13 cellular contexts compared by ENCODE assay signal in genomic region chr20:36569847-36570429, GRCh38. TPM values are rescaled to one million over a fixed set of nuclear protein-coding genes. Genes with fewer than 3 reads are reported as not detected.
A peak's percentile ranks its signal among the peaks of the same experiment; 100 is the strongest.
DNase-seq lines count a peak whose midpoint lies in the region; ATAC-seq and TF ChIP-seq lines count a peak whose summit lies in the region.
"Had no signal": no experiment of that assay in that cellular context is flagged by ENCODE, and none has a peak within 500 bp of the region (broad histone marks: within the 10 kb centered on the region; RNA-seq: fewer than 3 reads in every experiment).

No MANE protein-coding gene starts in this region.

- no peaks in the 10 kb centered on the region for H4K20me1 ChIP-seq in SK-N-SH (ENCODE audit: insufficient read depth)

- peaks cover 2% of the 10 kb centered on the region for H3K36me3 Mint-ChIP-seq in activated naive CD8-positive, alpha-beta T cell
- H3K36me3 Mint-ChIP-seq in activated naive CD8-positive, alpha-beta T cell treated with anti-CD3 and anti-CD28 coated beads, Interleukin-2, amount 50 U/mL, for 24 hours (ENCODE audit: low read depth) = peaks cover 9% of the 10 kb centered on the region
- H3K36me3 Mint-ChIP-seq in stimulated activated effector memory CD8-positive, alpha-beta T cell treated with anti-CD3 and anti-CD28 coated beads, Interleukin-12 subunit alpha, Interleukin-12 subunit beta, amount 100 ng/mL, for 72 hours = peaks cover 13% of the 10 kb centered on the region

- no peaks in the 10 kb centered on the region for H3K9me2 ChIP-seq in SK-N-SH

- no peak for TF ChIP-seq RAD21 in SK-N-SH (IDR thresholded peaks at IDR 0.05; ENCODE audit: low read length)

- H3K27me3 ChIP-seq in SK-N-SH (ENCODE audit: insufficient read depth) = no peaks in the 10 kb centered on the region
- H3K27me3 ChIP-seq: body of pancreas, tibial nerve had no signal

- H3K4me3 ChIP-seq in SK-N-SH (ENCODE audit: low read depth in 2 of 2, low read length in 1 of 2) (no peak overlapping the region), fibroblast of mammary gland (ENCODE audit: control insufficient read depth, low read depth, low read length) (no peak overlapping the region)
- H3K4me3 ChIP-seq: body of pancreas, tibial nerve had no signal

- H3K9ac ChIP-seq in SK-N-SH = no peak overlapping the region

- TF ChIP-seq CTCF in SK-N-SH (IDR thresholded peaks at IDR 0.05) (no peak), fibroblast of mammary gland (conservative IDR thresholded peaks at IDR 0.05; ENCODE audit: control insufficient read depth, insufficient read depth, low read depth, low read length) (no peak)

- peaks cover 6% of the 10 kb centered on the region; the same call in 1 of the 2 replicates for H3K79me2 ChIP-seq in SK-N-SH (ENCODE audit: insufficient read depth)

- H3K36me3 ChIP-seq in SK-N-SH (replicated peaks in 1 of 2; ENCODE audit: control insufficient read depth in 1 of 2, insufficient read depth in 2 of 2, low read length in 1 of 2) = no peaks in the 10 kb centered on the region
- H3K36me3 ChIP-seq: tibial nerve had no signal

- no peak overlapping the region for H3K4me3 Mint-ChIP-seq in activated naive CD8-positive, alpha-beta T cell
- H3K4me3 Mint-ChIP-seq in activated naive CD8-positive, alpha-beta T cell treated with anti-CD3 and anti-CD28 coated beads, Interleukin-2, amount 50 U/mL, for 24 hours = no peak overlapping the region
- H3K4me3 Mint-ChIP-seq in stimulated activated effector memory CD8-positive, alpha-beta T cell treated with anti-CD3 and anti-CD28 coated beads, Interleukin-12 subunit alpha, Interleukin-12 subunit beta, amount 100 ng/mL, for 72 hours = no peak overlapping the region
- H3K4me3 Mint-ChIP-seq: activated CD8-positive, alpha-beta memory T cell treated with anti-CD3 and anti-CD28 coated beads, Interleukin-2, amount 10 ng/mL, durations not matched to agents 7 days and 5 days had no signal

- H2AFZ ChIP-seq in SK-N-SH (ENCODE audit: low read depth) = 0 out of 2 replicates have a peak overlapping the region, but pooled peaks have one; percentile 47

- peak overlapping the region in 1 of 2 experiments; percentile 61; a peak in 2 of 4 replicates for H3K27ac ChIP-seq in SK-N-SH (ENCODE audit: low read depth in 2 of 2, low read length in 1 of 2)
- H3K27ac ChIP-seq: body of pancreas, tibial nerve had no signal

- ATAC-seq in activated naive CD8-positive, alpha-beta T cell treated with anti-CD3 and anti-CD28 coated beads, Interleukin-2, amount 50 U/mL, for 24 hours = no peak
- ATAC-seq in stimulated activated effector memory CD8-positive, alpha-beta T cell treated with anti-CD3 and anti-CD28 coated beads, Interleukin-12 subunit alpha, Interleukin-12 subunit beta, amount 100 ng/mL, for 72 hours = no peak
- ATAC-seq: activated CD8-positive, alpha-beta memory T cell treated with anti-CD3 and anti-CD28 coated beads, Interleukin-2, amount 10 ng/mL, durations not matched to agents 7 days and 5 days; body of pancreas had no signal

- H3K4me1 ChIP-seq in SK-N-SH (ENCODE audit: control insufficient read depth in 1 of 2, insufficient read depth in 2 of 2, low read depth in 1 of 2, low read length in 1 of 2) = peaks cover 5 to 8% of the 10 kb centered on the region in 2 experiments; a peak in 2 of 4 replicates

- no peaks in the 10 kb centered on the region; the same call in 1 of the 2 replicates for H3K9me3 ChIP-seq in SK-N-SH
- H3K9me3 ChIP-seq: body of pancreas had no signal

- H3K4me2 ChIP-seq in SK-N-SH = peak overlapping the region; percentile 39; the same call in 1 of the 2 replicates

- no peak for DNase-seq in activated naive CD8-positive, alpha-beta T cell treated with anti-CD3 and anti-CD28 coated beads, Interleukin-2, amount 50 U/mL, for 24 hours
- peak; percentile 12 for DNase-seq in SK-N-SH
- peak; percentile 57 for DNase-seq in fibroblast of mammary gland (ENCODE audit: low read depth)
- no peak for DNase-seq in stimulated activated effector memory CD8-positive, alpha-beta T cell treated with anti-CD3 and anti-CD28 coated beads, Interleukin-12 subunit alpha, Interleukin-12 subunit beta, amount 100 ng/mL, for 72 hours (ENCODE audit: low spot score in 2 of 2)
- DNase-seq in stimulated activated CD4-positive, alpha-beta T cell treated with anti-CD3 and anti-CD28 coated beads, Interleukin-4, amount 100 ng/mL, for 1 hour = no peak
- no peak for DNase-seq in activated effector memory CD4-positive, alpha-beta T cell treated with Interleukin-2 at 50 U/mL for 16 hours
- no peak for DNase-seq in inferior parietal cortex (ENCODE audit: extremely low spot score)
- DNase-seq: activated CD8-positive, alpha-beta memory T cell treated with anti-CD3 and anti-CD28 coated beads, Interleukin-2, amount 10 ng/mL, durations not matched to agents 7 days and 5 days; body of pancreas; NCI-H2081; T-helper 2 cell had no signal

- TF ChIP-seq EP300 in SK-N-SH (IDR thresholded peaks at IDR 0.05; ENCODE audit: borderline replicate concordance in 1 of 2, low read depth in 1 of 2, low read length in 1 of 2) = no peak

- 52% methylated on average over 7 of the region's 7 CpGs for WGBS in SK-N-SH (ENCODE audit: low lambda C conversion rate)

- H3K27me3 Mint-ChIP-seq in activated naive CD8-positive, alpha-beta T cell = no peaks in the 10 kb centered on the region
- H3K27me3 Mint-ChIP-seq in activated naive CD8-positive, alpha-beta T cell treated with anti-CD3 and anti-CD28 coated beads, Interleukin-2, amount 50 U/mL, for 24 hours = no peaks in the 10 kb centered on the region
- H3K27me3 Mint-ChIP-seq: activated CD8-positive, alpha-beta memory T cell treated with anti-CD3 and anti-CD28 coated beads, Interleukin-2, amount 10 ng/mL, durations not matched to agents 7 days and 5 days had no signal

- H3K27ac Mint-ChIP-seq in activated naive CD8-positive, alpha-beta T cell = peak overlapping the region; percentile 73
- H3K27ac Mint-ChIP-seq in activated naive CD8-positive, alpha-beta T cell treated with anti-CD3 and anti-CD28 coated beads, Interleukin-2, amount 50 U/mL, for 24 hours = no peak overlapping the region
- H3K27ac Mint-ChIP-seq in stimulated activated effector memory CD8-positive, alpha-beta T cell treated with anti-CD3 and anti-CD28 coated beads, Interleukin-12 subunit alpha, Interleukin-12 subunit beta, amount 100 ng/mL, for 72 hours = peak overlapping the region; percentile 4
- H3K27ac Mint-ChIP-seq: activated CD8-positive, alpha-beta memory T cell treated with anti-CD3 and anti-CD28 coated beads, Interleukin-2, amount 10 ng/mL, durations not matched to agents 7 days and 5 days had no signal

- CTCF ChIA-PET in SK-N-SH (lab: Yijun Ruan, JAX) = no interaction called here

- POLR2A ChIA-PET in SK-N-SH (lab: Yijun Ruan, JAX) = no interaction called here

- H3K4me1 Mint-ChIP-seq in activated naive CD8-positive, alpha-beta T cell (ENCODE audit: low read depth) = peaks cover 23% of the 10 kb centered on the region
- H3K4me1 Mint-ChIP-seq in activated naive CD8-positive, alpha-beta T cell treated with anti-CD3 and anti-CD28 coated beads, Interleukin-2, amount 50 U/mL, for 24 hours = peaks cover 22% of the 10 kb centered on the region
- peaks cover 23% of the 10 kb centered on the region for H3K4me1 Mint-ChIP-seq in stimulated activated effector memory CD8-positive, alpha-beta T cell treated with anti-CD3 and anti-CD28 coated beads, Interleukin-12 subunit alpha, Interleukin-12 subunit beta, amount 100 ng/mL, for 72 hours

- peaks cover 30% of the 10 kb centered on the region for H3F3A ChIP-seq in SK-N-SH (replicated peaks; ENCODE audit: insufficient read depth)

- H3K9me3 Mint-ChIP-seq in activated naive CD8-positive, alpha-beta T cell (ENCODE audit: low read depth) = no peaks in the 10 kb centered on the region
- peaks cover 3% of the 10 kb centered on the region for H3K9me3 Mint-ChIP-seq in activated naive CD8-positive, alpha-beta T cell treated with anti-CD3 and anti-CD28 coated beads, Interleukin-2, amount 50 U/mL, for 24 hours
- H3K9me3 Mint-ChIP-seq in stimulated activated effector memory CD8-positive, alpha-beta T cell treated with anti-CD3 and anti-CD28 coated beads, Interleukin-12 subunit alpha, Interleukin-12 subunit beta, amount 100 ng/mL, for 72 hours = peaks cover 3% of the 10 kb centered on the region

TF ChIP-seq in SK-N-SH, 30 proteins besides CTCF, POLR2A, EP300 and RAD21 (continues in another document):
- peak; percentile 56; the same call in 1 of the 2 replicates for TF ChIP-seq JUND (IDR thresholded peaks at IDR 0.05)
- TF ChIP-seq FOSL2 (IDR thresholded peaks at IDR 0.05; ENCODE audit: borderline replicate concordance, low read depth) = peak; percentile 66; the same call in 1 of the 2 replicates
- TF ChIP-seq NFIC (IDR thresholded peaks at IDR 0.05; ENCODE audit: borderline replicate concordance) = no peak
- TF ChIP-seq YY1 (IDR thresholded peaks at IDR 0.05; ENCODE audit: low read depth) = no peak
- TF ChIP-seq USF2 (IDR thresholded peaks at IDR 0.05; ENCODE audit: borderline replicate concordance, low read depth, low read length) = no peak
- TF ChIP-seq ELF1 (IDR thresholded peaks at IDR 0.05) = no peak
- TF ChIP-seq USF1 (IDR thresholded peaks at IDR 0.05; ENCODE audit: borderline replicate concordance, low read depth) = no peak
- TF ChIP-seq MAX (IDR thresholded peaks at IDR 0.05; ENCODE audit: low read depth) = no peak

RNA-seq across cellular contexts. Expression of gene TGIF2, which starts 3.5 kb away (rescaled TPM):
- polyA plus RNA-seq in SK-N-SH (2012; rRNA removed) = 10.3 and 10.8 TPM in 2 replicates
- 9.4 and 11.0 TPM in 2 replicates for polyA plus RNA-seq in SK-N-SH (2012; cell fraction: cytosol; rRNA removed)
- 8.9 and 12.7 TPM in 2 replicates for polyA plus RNA-seq in SK-N-SH (2012; cell fraction: nucleus; rRNA removed)

RNA-seq across cellular contexts. Expression of gene MYL9, which starts 28.6 kb away (rescaled TPM):
- not detected in 2 replicates for polyA plus RNA-seq in SK-N-SH (2012; rRNA removed)
- not detected in 2 replicates for polyA plus RNA-seq in SK-N-SH (2012; cell fraction: cytosol; rRNA removed)
- polyA plus RNA-seq in SK-N-SH (2012; cell fraction: nucleus; rRNA removed) = not detected in 2 replicates

RNA-seq across cellular contexts. Expression of gene RAB5IF, which starts 35.6 kb away (rescaled TPM):
- polyA plus RNA-seq in SK-N-SH (2012; rRNA removed) = 91.1 and 108 TPM in 2 replicates
- polyA plus RNA-seq in SK-N-SH (2012; cell fraction: cytosol; rRNA removed) = 117 and 118 TPM in 2 replicates
- 46.3 and 65.7 TPM in 2 replicates for polyA plus RNA-seq in SK-N-SH (2012; cell fraction: nucleus; rRNA removed)

Comparison
In these comparisons a context has a peak if more than half of its experiments do, and no peak if none do; other contexts are left out.
1. DNase-seq: peak in SK-N-SH (single experiment) and fibroblast of mammary gland (single experiment); none in activated naive CD8-positive, alpha-beta T cell treated with anti-CD3 and anti-CD28 coated beads, Interleukin-2, amount 50 U/mL, for 24 hours (single experiment), stimulated activated effector memory CD8-positive, alpha-beta T cell treated with anti-CD3 and anti-CD28 coated beads, Interleukin-12 subunit alpha, Interleukin-12 subunit beta, amount 100 ng/mL, for 72 hours (0 of 2), stimulated activated CD4-positive, alpha-beta T cell treated with anti-CD3 and anti-CD28 coated beads, Interleukin-4, amount 100 ng/mL, for 1 hour (single experiment), activated effector memory CD4-positive, alpha-beta T cell treated with Interleukin-2 at 50 U/mL for 16 hours (single experiment) and inferior parietal cortex (single experiment).